Comparison of ENCODE assay signal across 8 cellular contexts in genomic region chr5:129904102-129904666, GRCh38. TPM values are rescaled to one million over a fixed set of nuclear protein-coding genes. Genes with fewer than 3 reads are reported as not detected.
A peak's percentile ranks its signal among the peaks of the same experiment; 100 is the strongest.
DNase-seq lines count a peak whose midpoint lies in the region; ATAC-seq and TF ChIP-seq lines count a peak whose summit lies in the region.

Gene CHSY3, plus strand, starts transcription at chr5:129904465.

- CTCF ChIA-PET in AG04449 (lab: Yijun Ruan, JAX) = interaction anchor here (0.8 to 1.7 kb wide), 5 partner anchors 168 to 237 kb away, joined by 3 to 14 read pairs (median 4); no protein-coding TSS in a partner anchor
- CTCF ChIA-PET in activated naive CD4-positive, alpha-beta T cell treated with anti-CD3 and anti-CD28 coated beads, Interleukin-2, amount 10 ng/mL, durations not matched to agents 7 days and 5 days (lab: Charles Lee) = no interaction called here

- no peaks in the 10 kb centered on the region for H3K36me3 Mint-ChIP-seq in activated naive CD4-positive, alpha-beta T cell treated with anti-CD3 and anti-CD28 coated beads, Interleukin-2, amount 10 ng/mL, durations not matched to agents 7 days and 5 days
- peaks cover 14% of the 10 kb centered on the region for H3K36me3 Mint-ChIP-seq in natural killer cell treated with Interleukin-12 subunit alpha and Interleukin-12 subunit beta and Interleukin-15 and Interleukin-18, amount 100 ng/mL, for 72 hours

- H3K27me3 ChIP-seq in gastroesophageal sphincter (peaks cover 38% of the 10 kb centered on the region), thyroid gland (no peaks in the 10 kb centered on the region)

- H3K27ac Mint-ChIP-seq in activated naive CD4-positive, alpha-beta T cell treated with anti-CD3 and anti-CD28 coated beads, Interleukin-2, amount 10 ng/mL, durations not matched to agents 7 days and 5 days = no peak within 1 kb of the TSS
- no peak within 1 kb of the TSS for H3K27ac Mint-ChIP-seq in natural killer cell treated with Interleukin-12 subunit alpha and Interleukin-12 subunit beta and Interleukin-15 and Interleukin-18, amount 100 ng/mL, for 72 hours

- no peaks in the 10 kb centered on the region for H3K9me3 Mint-ChIP-seq in activated naive CD4-positive, alpha-beta T cell treated with anti-CD3 and anti-CD28 coated beads, Interleukin-2, amount 10 ng/mL, durations not matched to agents 7 days and 5 days
- H3K9me3 Mint-ChIP-seq in natural killer cell treated with Interleukin-12 subunit alpha and Interleukin-12 subunit beta and Interleukin-15 and Interleukin-18, amount 100 ng/mL, for 72 hours = no peaks in the 10 kb centered on the region

- H3K4me3 Mint-ChIP-seq in activated naive CD4-positive, alpha-beta T cell treated with anti-CD3 and anti-CD28 coated beads, Interleukin-2, amount 10 ng/mL, durations not matched to agents 7 days and 5 days = peak within 1 kb of the TSS; percentile 65
- peak within 1 kb of the TSS; percentile 95 for H3K4me3 Mint-ChIP-seq in natural killer cell treated with Interleukin-12 subunit alpha and Interleukin-12 subunit beta and Interleukin-15 and Interleukin-18, amount 100 ng/mL, for 72 hours

- H3K4me3 ChIP-seq in AG04449 (ENCODE audit: low read depth, low read length) = peak within 1 kb of the TSS; percentile 83
- peak within 1 kb of the TSS; percentile 42 to 79 for H3K4me3 ChIP-seq in gastroesophageal sphincter
- peak within 1 kb of the TSS; percentile 31 to 57 (median 55) for H3K4me3 ChIP-seq in thyroid gland (replicated peaks in 1 of 3)

- peak within 1 kb of the TSS in 3 of 4 donors; percentile 74 to 82 (median 77) for H3K27ac ChIP-seq in gastroesophageal sphincter
- H3K27ac ChIP-seq in thyroid gland = peak within 1 kb of the TSS; percentile 39 to 83 (median 80)

- H3K9me3 ChIP-seq in gastroesophageal sphincter (no peaks in the 10 kb centered on the region), thyroid gland (no peaks in the 10 kb centered on the region)

- DNase-seq in AG04449 (ENCODE audit: low read depth, low spot score) (no peak), NCI-H526 treated with DMSO at 0.1 percent for 48 hours (lab: John Stamatoyannopoulos, UW) (peak; percentile 38), thyroid gland (peak; percentile 85 to 89)
- peak; percentile 69 for DNase-seq in activated naive CD4-positive, alpha-beta T cell treated with anti-CD3 and anti-CD28 coated beads, Interleukin-2, amount 10 ng/mL, durations not matched to agents 7 days and 5 days
- peak; percentile 60 for DNase-seq in natural killer cell treated with Interleukin-12 subunit alpha and Interleukin-12 subunit beta and Interleukin-15 and Interleukin-18, amount 100 ng/mL, for 72 hours (ENCODE audit: low spot score)

- TF ChIP-seq CTCF in AG04449 (IDR thresholded peaks at IDR 0.05; ENCODE audit: insufficient read depth, low read length, missing control alignments) = no peak
- TF ChIP-seq CTCF in gastroesophageal sphincter (IDR thresholded peaks at IDR 0.05) = peak in 2 of 4 experiments; percentile 20 to 38
- TF ChIP-seq CTCF in thyroid gland (IDR thresholded peaks at IDR 0.05) = peak in 3 of 6 experiments; percentile 25 to 44 (median 37)

- peaks cover 0 to 24% (median 10%) of the 10 kb centered on the region in 3 donors for H3K4me1 ChIP-seq in gastroesophageal sphincter
- peaks cover 13 to 16% of the 10 kb centered on the region in 2 donors for H3K4me1 ChIP-seq in thyroid gland

- intact Hi-C loops in thyroid gland (cut with DNase I) = no loop called here

- peaks cover 50% of the 10 kb centered on the region for H3K27me3 Mint-ChIP-seq in activated naive CD4-positive, alpha-beta T cell treated with anti-CD3 and anti-CD28 coated beads, Interleukin-2, amount 10 ng/mL, durations not matched to agents 7 days and 5 days
- peaks cover 27 to 33% of the 10 kb centered on the region in 2 donors for H3K27me3 Mint-ChIP-seq in natural killer cell treated with Interleukin-12 subunit alpha and Interleukin-12 subunit beta and Interleukin-15 and Interleukin-18, amount 100 ng/mL, for 72 hours

- H3K36me3 ChIP-seq in gastroesophageal sphincter (no peaks in the 10 kb centered on the region), thyroid gland (peaks cover 0 to 4% of the 10 kb centered on the region in 2 donors)

- TF ChIP-seq EP300 in gastroesophageal sphincter (IDR thresholded peaks at IDR 0.05) = no peak

- H3K4me1 Mint-ChIP-seq in activated naive CD4-positive, alpha-beta T cell treated with anti-CD3 and anti-CD28 coated beads, Interleukin-2, amount 10 ng/mL, durations not matched to agents 7 days and 5 days = peaks cover 14% of the 10 kb centered on the region
- peaks cover 13 to 17% of the 10 kb centered on the region in 2 donors for H3K4me1 Mint-ChIP-seq in natural killer cell treated with Interleukin-12 subunit alpha and Interleukin-12 subunit beta and Interleukin-15 and Interleukin-18, amount 100 ng/mL, for 72 hours (ENCODE audit: low read depth in 2 of 2)

- no peak for TF ChIP-seq POLR2A in gastroesophageal sphincter (IDR thresholded peaks at IDR 0.05)
- peak in 1 of 2 donors; percentile 68 for TF ChIP-seq POLR2A in thyroid gland (IDR thresholded peaks at IDR 0.05)

- ATAC-seq in GM18511 (IDR thresholded peaks at IDR 0.05; ENCODE audit: unreplicated experiment) (peak; percentile 67), HG03025 (IDR thresholded peaks at IDR 0.05; ENCODE audit: low FRiP score, unreplicated experiment) (peak; percentile 48), gastroesophageal sphincter (peak; percentile 93)
- peak; percentile 85 to 89 for ATAC-seq in natural killer cell treated with Interleukin-12 subunit alpha and Interleukin-12 subunit beta and Interleukin-15 and Interleukin-18, amount 100 ng/mL, for 72 hours

- POLR2A ChIA-PET in AG04449 (lab: Yijun Ruan, JAX) = interaction anchor here (0.8 to 1.0 kb wide), 2 partner anchors 234 to 236 kb away, joined by 3 read pairs; no protein-coding TSS in a partner anchor

- 0% methylated on average over 10 to 14 of the region's 62 CpGs for WGBS in gastroesophageal sphincter (ENCODE audit: low coverage in 1 of 2), 2 donors
- 1 to 2% methylated on average over 21 of the region's 62 CpGs for WGBS in thyroid gland, 2 donors

RNA-seq across cellular contexts. Expression of gene CHSY3, which starts in this region (rescaled TPM):
- total RNA-seq in gastroesophageal sphincter (1 to 10 TPM in 3 of 4 donors, under 1 TPM in 1; 0.78 to 3.4 (median 2.8) TPM), thyroid gland (1 to 10 TPM; 1.7 to 5.6 (median 4.0) TPM)
- total RNA-seq in natural killer cell treated with Interleukin-12 subunit alpha and Interleukin-12 subunit beta and Interleukin-15 and Interleukin-18, amount 100 ng/mL, for 72 hours = 1 to 10 TPM in 1 of 2 donors, under 1 TPM in 1; 0.19 to 2.3 TPM
